ENCODE assay signal across 24 cellular contexts in the genomic region with DNA sequence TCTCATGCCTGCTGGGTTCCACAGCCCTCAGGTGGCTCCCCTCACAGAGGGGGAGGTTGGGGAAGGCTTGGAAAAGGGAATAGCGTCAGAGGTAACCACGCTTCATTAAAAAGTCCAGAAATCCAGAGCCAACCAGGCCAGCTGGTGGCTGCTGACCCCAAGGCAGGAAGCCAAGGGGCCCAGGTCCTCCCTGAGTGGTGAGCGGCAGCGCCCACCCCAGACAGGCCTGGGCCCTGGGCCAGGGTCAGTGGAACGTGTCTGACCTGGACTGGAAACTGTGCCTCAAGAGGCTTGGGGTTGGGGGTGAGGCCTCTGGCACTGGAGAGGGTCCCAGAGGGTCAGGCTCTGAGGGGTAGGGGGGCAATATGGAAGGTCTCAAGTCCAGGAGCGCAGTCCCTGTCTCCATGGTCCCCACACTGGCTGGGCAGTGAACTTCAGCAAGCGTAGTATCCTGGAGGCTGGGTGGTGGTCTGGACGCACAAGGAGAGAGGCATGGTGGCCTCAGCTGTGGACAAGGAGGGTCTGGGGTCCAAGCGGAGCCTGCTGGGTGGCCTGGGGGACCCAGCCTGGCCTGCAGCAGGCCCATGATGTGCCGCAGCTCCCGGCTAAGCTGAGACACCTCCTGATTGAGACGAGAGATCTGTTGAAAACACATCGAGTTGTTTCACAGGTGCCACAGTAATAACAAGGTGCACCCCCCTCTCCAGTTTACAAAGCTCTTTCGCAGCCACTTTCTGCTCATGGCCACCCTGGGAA. TPM values are rescaled to one million over a fixed set of nuclear protein-coding genes. Genes with fewer than 3 reads are reported as not detected.
"Had no signal": no experiment of that assay in that cellular context is flagged by ENCODE, and none has a peak within 500 bp of the region (broad histone marks: within the 10 kb centered on the region; RNA-seq: fewer than 3 reads in every experiment).

No MANE protein-coding gene starts in this region.

- H3K36me3 Mint-ChIP-seq: activated naive CD4-positive, alpha-beta T cell treated with anti-CD3 and anti-CD28 coated beads, Interleukin-2, amount 10 ng/mL, durations not matched to agents 7 days and 5 days; activated naive CD8-positive, alpha-beta T cell treated with anti-CD3 and anti-CD28 coated beads, Interleukin-2, amount 10 ng/mL, durations not matched to agents 7 days and 5 days; T-cell had no signal

- H3K4me1 ChIP-seq: breast epithelium had no signal

- H3K36me3 ChIP-seq: breast epithelium had no signal

- H3K27me3 Mint-ChIP-seq: activated CD8-positive, alpha-beta T cell treated with anti-CD3 and anti-CD28 coated beads for 36 hours; activated naive CD8-positive, alpha-beta T cell treated with anti-CD3 and anti-CD28 coated beads, Interleukin-2, amount 10 ng/mL, durations not matched to agents 7 days and 5 days; T-cell had no signal

- DNase-seq: activated CD4-positive, CD25-positive, alpha-beta regulatory T cell; activated CD8-positive, alpha-beta memory T cell treated with anti-CD3 and anti-CD28 coated beads, Interleukin-2, amount 50 U/mL, for 4 hours; activated CD8-positive, alpha-beta T cell treated with anti-CD3 and anti-CD28 coated beads for 36 hours; activated gamma-delta T cell treated with Interleukin-2 at 50 U/mL for 16 hours; activated naive CD4-positive, alpha-beta T cell treated with anti-CD3 and anti-CD28 coated beads, Interleukin-2, amount 10 ng/mL, durations not matched to agents 7 days and 5 days; activated naive CD8-positive, alpha-beta T cell treated with anti-CD3 and anti-CD28 coated beads, Interleukin-2, amount 10 ng/mL, durations not matched to agents 7 days and 5 days; activated T-cell treated with anti-CD3 and anti-CD28 coated beads, Interleukin-2, amount 50 U/mL, for 72 hours; aorta; caudate nucleus; MM.1S; NCI-H1105; NCI-H1436; NCI-H187; NCI-H2081; NCI-H510A treated with DMSO at 0.1 percent for 48 hours; NCI-H69; SIG-M5; T-cell; T-helper 2 cell; T1000 had no signal

- H3K9me3 Mint-ChIP-seq: activated CD8-positive, alpha-beta T cell treated with anti-CD3 and anti-CD28 coated beads for 36 hours; activated naive CD4-positive, alpha-beta T cell treated with anti-CD3 and anti-CD28 coated beads, Interleukin-2, amount 10 ng/mL, durations not matched to agents 7 days and 5 days; activated naive CD8-positive, alpha-beta T cell treated with anti-CD3 and anti-CD28 coated beads, Interleukin-2, amount 10 ng/mL, durations not matched to agents 7 days and 5 days; activated T-cell treated with anti-CD3 and anti-CD28 coated beads, Interleukin-2, amount 50 U/mL, for 72 hours; activated T-helper 2 cell treated with anti-CD3 and anti-CD28 coated beads, Interferon-gamma antibody, Interleukin-2, Interleukin-4, amounts not matched to agents 10 μg/mL and 5 μg/mL and 100 μg/mL, durations not matched to agents 14 hours and 24 hours and 36 hours; T-cell had no signal

- H3K27ac Mint-ChIP-seq: activated CD8-positive, alpha-beta T cell treated with anti-CD3 and anti-CD28 coated beads for 36 hours; activated naive CD4-positive, alpha-beta T cell treated with anti-CD3 and anti-CD28 coated beads, Interleukin-2, amount 10 ng/mL, durations not matched to agents 7 days and 5 days; activated naive CD8-positive, alpha-beta T cell treated with anti-CD3 and anti-CD28 coated beads, Interleukin-2, amount 10 ng/mL, durations not matched to agents 7 days and 5 days; activated T-cell treated with anti-CD3 and anti-CD28 coated beads, Interleukin-2, amount 50 U/mL, for 72 hours; activated T-helper 2 cell treated with anti-CD3 and anti-CD28 coated beads, Interferon-gamma antibody, Interleukin-2, Interleukin-4, amounts not matched to agents 10 μg/mL and 5 μg/mL and 100 μg/mL, durations not matched to agents 14 hours and 24 hours and 36 hours; T-cell had no signal

- H3K4me3 ChIP-seq: breast epithelium had no signal

- ATAC-seq: activated CD8-positive, alpha-beta T cell treated with anti-CD3 and anti-CD28 coated beads for 36 hours; activated T-cell treated with anti-CD3 and anti-CD28 coated beads, Interleukin-2, amount 50 U/mL, for 72 hours; T-cell had no signal

- H3K27me3 ChIP-seq: breast epithelium had no signal

- H3K9me3 ChIP-seq: breast epithelium had no signal

- H3K4me3 Mint-ChIP-seq: activated CD8-positive, alpha-beta T cell treated with anti-CD3 and anti-CD28 coated beads for 36 hours; activated naive CD4-positive, alpha-beta T cell treated with anti-CD3 and anti-CD28 coated beads, Interleukin-2, amount 10 ng/mL, durations not matched to agents 7 days and 5 days; activated naive CD8-positive, alpha-beta T cell treated with anti-CD3 and anti-CD28 coated beads, Interleukin-2, amount 10 ng/mL, durations not matched to agents 7 days and 5 days; activated T-cell treated with anti-CD3 and anti-CD28 coated beads, Interleukin-2, amount 50 U/mL, for 72 hours; T-cell had no signal

- H3K27ac ChIP-seq: breast epithelium had no signal

RNA-seq across cellular contexts. Expression of gene KCNH4, which starts 21.0 kb away (rescaled TPM):
- total RNA-seq: OCI-LY7 had no signal
- polyA plus RNA-seq: aorta had no signal

RNA-seq across cellular contexts. Expression of gene HCRT, which starts 25.3 kb away (rescaled TPM):
- total RNA-seq: activated CD8-positive, alpha-beta T cell treated with anti-CD3 and anti-CD28 coated beads for 36 hours; activated naive CD8-positive, alpha-beta T cell treated with anti-CD3 and anti-CD28 coated beads, Interleukin-2, amount 10 ng/mL, durations not matched to agents 7 days and 5 days; activated T-cell treated with anti-CD3 and anti-CD28 coated beads, Interleukin-2, amount 50 U/mL, for 72 hours; activated T-helper 2 cell treated with anti-CD3 and anti-CD28 coated beads, Interferon-gamma antibody, Interleukin-2, Interleukin-4, amounts not matched to agents 10 μg/mL and 5 μg/mL and 100 μg/mL, durations not matched to agents 14 hours and 24 hours and 36 hours; aorta; breast epithelium; OCI-LY7; RPMI7951; T-cell had no signal
- polyA plus RNA-seq: aorta had no signal

RNA-seq across cellular contexts. Expression of gene HSPB9, which starts 37.4 kb away (rescaled TPM):
- total RNA-seq: activated T-helper 2 cell treated with anti-CD3 and anti-CD28 coated beads, Interferon-gamma antibody, Interleukin-2, Interleukin-4, amounts not matched to agents 10 μg/mL and 5 μg/mL and 100 μg/mL, durations not matched to agents 14 hours and 24 hours and 36 hours; aorta; RPMI7951 had no signal
